Comparison of ENCODE assay signal across 32 cellular contexts in the genomic region with DNA sequence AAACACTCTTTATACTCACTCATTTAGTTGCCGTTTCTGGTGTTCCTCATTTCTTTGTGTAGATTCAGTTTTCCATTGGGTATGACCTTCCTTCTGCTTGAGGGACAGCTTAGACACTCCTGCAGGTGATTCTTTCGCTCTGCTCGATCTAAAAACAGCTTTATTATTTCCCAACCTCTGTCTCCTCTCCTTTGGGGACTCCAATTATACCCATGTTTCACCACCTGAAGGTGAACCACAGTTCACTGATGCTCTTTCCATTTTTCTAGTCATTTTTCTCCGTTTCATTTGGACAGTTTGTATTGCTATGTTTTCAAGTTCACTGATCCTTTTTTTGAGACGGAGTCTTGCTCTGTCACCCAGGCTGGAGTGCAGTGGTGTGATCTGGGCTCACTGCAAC. TPM values are rescaled to one million over a fixed set of nuclear protein-coding genes. Genes with fewer than 3 reads are reported as not detected.
"Had no signal": no experiment of that assay in that cellular context is flagged by ENCODE, and none has a peak within 500 bp of the region (broad histone marks: within the 10 kb centered on the region; RNA-seq: fewer than 3 reads in every experiment).

No MANE protein-coding gene starts in this region.

- DNase-seq: activated B cell treated with CpG ODN at 0.5 μM for 24 hours; activated CD4-positive, alpha-beta T cell treated with anti-CD3 and anti-CD28 coated beads for 48 hours; activated CD4-positive, alpha-beta T cell treated with anti-CD3 and anti-CD28 coated beads, Interleukin-2, amount 50 U/mL, for 1 hour; activated CD4-positive, alpha-beta T cell treated with anti-CD3 and anti-CD28 coated beads, Interleukin-2, amount 50 U/mL, for 48 hours; activated CD8-positive, alpha-beta memory T cell treated with anti-CD3 and anti-CD28 coated beads for 24 hours; activated CD8-positive, alpha-beta T cell treated with anti-CD3 and anti-CD28 coated beads for 36 hours; activated effector memory CD4-positive, alpha-beta T cell treated with Interleukin-2 at 50 U/mL for 16 hours; activated gamma-delta T cell treated with Interleukin-2 at 50 U/mL for 16 hours; activated naive CD4-positive, alpha-beta T cell treated with anti-CD3 and anti-CD28 coated beads, Interleukin-2, amount 50 U/mL, for 16 hours; activated naive CD4-positive, alpha-beta T cell treated with Interleukin-2 at 50 U/mL for 16 hours; activated T-cell treated with anti-CD3 and anti-CD28 coated beads, Interleukin-2, amount 50 U/mL, for 4 hours; amniotic stem cell; anterior cingulate cortex; brain microvascular endothelial cell; cortex of kidney; dermis blood vessel endothelial cell; effector CD4-positive, alpha-beta T cell; effector memory CD8-positive, alpha-beta T cell; esophagus squamous epithelium; foreskin melanocyte; head of caudate nucleus; T-helper 17 cell; T1000; WERI-Rb-1 had no signal

- H3K36me3 Mint-ChIP-seq: activated naive CD8-positive, alpha-beta T cell had no signal

- ATAC-seq: activated CD4-positive, CD25-positive, alpha-beta regulatory T cell treated with anti-CD3 and anti-CD28 coated beads, Interleukin-2, amount 50 U/mL, for 24 hours; activated CD8-positive, alpha-beta T cell treated with anti-CD3 and anti-CD28 coated beads for 36 hours; activated T-cell treated with anti-CD3 and anti-CD28 coated beads, Interleukin-2, amount 50 U/mL, for 4 hours; activated T-helper 17 cell treated with anti-CD3 and anti-CD28 coated beads, Interleukin-2, amount 50 U/mL, for 72 hours; effector memory CD8-positive, alpha-beta T cell; gastroesophageal sphincter; T-helper 17 cell had no signal

- H3K27ac Mint-ChIP-seq: activated B cell treated with CpG ODN at 0.5 μM for 24 hours; activated CD8-positive, alpha-beta T cell treated with anti-CD3 and anti-CD28 coated beads for 36 hours; activated naive CD8-positive, alpha-beta T cell; activated T-helper 17 cell treated with anti-CD3 and anti-CD28 coated beads, Interleukin-2, amount 50 U/mL, for 72 hours; effector memory CD8-positive, alpha-beta T cell; T-helper 17 cell; T-helper 2 cell treated with Interferon-gamma antibody and Interleukin-4, amounts not matched to agents 5 μg/mL and 100 μg/mL, for 36 hours had no signal

- FAIRE-seq: astrocyte, bronchial epithelial cell had no signal

- H3K9me3 Mint-ChIP-seq: activated B cell treated with CpG ODN at 0.5 μM for 24 hours; activated T-cell treated with anti-CD3 and anti-CD28 coated beads, Interleukin-2, amount 50 U/mL, for 4 hours; activated T-helper 17 cell treated with anti-CD3 and anti-CD28 coated beads, Interleukin-2, amount 50 U/mL, for 72 hours; central memory CD8-positive, alpha-beta T cell; effector memory CD8-positive, alpha-beta T cell; T-helper 2 cell treated with Interferon-gamma antibody and Interleukin-4, amounts not matched to agents 5 μg/mL and 100 μg/mL, for 36 hours had no signal

- H3K4me3 Mint-ChIP-seq: activated B cell treated with CpG ODN at 0.5 μM for 24 hours; activated CD8-positive, alpha-beta T cell treated with anti-CD3 and anti-CD28 coated beads for 36 hours; activated naive CD8-positive, alpha-beta T cell; activated T-helper 17 cell treated with anti-CD3 and anti-CD28 coated beads, Interleukin-2, amount 50 U/mL, for 72 hours; central memory CD8-positive, alpha-beta T cell; effector memory CD8-positive, alpha-beta T cell; T-helper 17 cell; T-helper 2 cell treated with Interferon-gamma antibody and Interleukin-4, amounts not matched to agents 5 μg/mL and 100 μg/mL, for 36 hours had no signal

RNA-seq across cellular contexts. Expression of a gene that starts 13.7 kb away (rescaled TPM):
- total RNA-seq: activated B cell treated with CpG ODN at 0.5 μM for 24 hours, dermis blood vessel endothelial cell, esophagus squamous epithelium, gastroesophageal sphincter had no signal
